In genomic region chr20:3670945-3671344, GRCh38 we compare ENCODE assay signal across 36 cellular contexts. TPM values are rescaled to one million over a fixed set of nuclear protein-coding genes. Genes with fewer than 3 reads are reported as not detected.
"Had no signal": no experiment of that assay in that cellular context is flagged by ENCODE, and none has a peak within 500 bp of the region (broad histone marks: within the 10 kb centered on the region; RNA-seq: fewer than 3 reads in every experiment).

No MANE protein-coding gene starts in this region.

- H3K4me3 ChIP-seq: body of pancreas, PC-9, SJCRH30, SK-N-MC had no signal

- H3K27me3 ChIP-seq: SJCRH30 had no signal

- ATAC-seq: activated CD8-positive, alpha-beta T cell treated with anti-CD3 and anti-CD28 coated beads for 36 hours; activated T-cell treated with anti-CD3 and anti-CD28 coated beads, Interleukin-2, amount 50 U/mL, for 72 hours; activated T-helper 17 cell treated with anti-CD3 and anti-CD28 coated beads, Interleukin-2, amount 50 U/mL, for 72 hours; body of pancreas had no signal

- H3K4me1 ChIP-seq: SJCRH30 had no signal

- H3K9me3 ChIP-seq: body of pancreas, SJCRH30 had no signal

- DNase-seq: activated CD4-positive, alpha-beta T cell treated with anti-CD3 and anti-CD28 coated beads, Interleukin-2, amount 10 ng/mL, durations not matched to agents 24 days and 14 days; activated CD4-positive, alpha-beta T cell treated with anti-CD3 and anti-CD28 coated beads, Interleukin-2, amount 50 U/mL, for 4 hours; activated CD8-positive, alpha-beta T cell treated with anti-CD3 and anti-CD28 coated beads for 36 hours; activated effector memory CD4-positive, alpha-beta T cell treated with anti-CD3 and anti-CD28 coated beads, Interleukin-2, amount 50 U/mL, for 16 hours; activated naive CD4-positive, alpha-beta T cell treated with Interleukin-2 at 50 U/mL for 16 hours; activated naive CD8-positive, alpha-beta T cell treated with anti-CD3 and anti-CD28 coated beads, Interleukin-2, amount 10 ng/mL, durations not matched to agents 7 days and 5 days; activated T-cell treated with anti-CD3 and anti-CD28 coated beads, Interleukin-2, amount 50 U/mL, for 1 hour; activated T-cell treated with anti-CD3 and anti-CD28 coated beads, Interleukin-2, amount 50 U/mL, for 72 hours; amygdala; body of pancreas; caudate nucleus; cerebellar nuclear complex; Karpas-422; NCI-H1417 treated with DMSO at 0.1 percent for 48 hours; NCI-H187 treated with DMSO at 0.1 percent for 48 hours; NCI-H2081; NCI-H2227 treated with DMSO at 0.1 percent for 48 hours; NCI-H446; NCI-H510A treated with DMSO at 0.1 percent for 48 hours; NCI-H526 treated with DMSO at 0.1 percent for 48 hours; NCI-H774; PC-9; Right ventricle myocardium superior had no signal

- H3K36me3 ChIP-seq: SJCRH30, WERI-Rb-1 had no signal

- H3K27ac ChIP-seq: body of pancreas, PC-9, RWPE1, SJCRH30, SK-N-MC, WERI-Rb-1 had no signal

RNA-seq across cellular contexts. Expression of gene GFRA4, which starts 7.7 kb away (rescaled TPM):
- total RNA-seq: activated CD4-positive, alpha-beta T cell treated with anti-CD3 and anti-CD28 coated beads, Interleukin-2, amount 10 ng/mL, durations not matched to agents 24 days and 14 days; activated CD8-positive, alpha-beta memory T cell treated with anti-CD3 and anti-CD28 coated beads for 36 hours; activated CD8-positive, alpha-beta T cell treated with anti-CD3 and anti-CD28 coated beads for 36 hours; activated naive CD8-positive, alpha-beta T cell treated with anti-CD3 and anti-CD28 coated beads, Interleukin-2, amount 10 ng/mL, durations not matched to agents 7 days and 5 days; activated T-cell treated with anti-CD3 and anti-CD28 coated beads, Interleukin-2, amount 50 U/mL, for 72 hours; activated T-helper 17 cell treated with anti-CD3 and anti-CD28 coated beads, Interleukin-2, amount 50 U/mL, for 72 hours; astrocyte; body of pancreas; bronchial epithelial cell; MCF 10A; OCI-LY7; PC-9; Right ventricle myocardium superior; SJCRH30; T-helper 1 cell treated with Interleukin-12 subunit alpha and Interleukin-12 subunit beta and Interleukin-4 antibody, amounts not matched to agents 30 ng/mL and 1 ng/mL, for 36 hours; T-helper 2 cell treated with Interferon-gamma antibody and Interleukin-4, amounts not matched to agents 100 ng/mL and 5 ng/mL, for 36 hours had no signal
- polyA plus RNA-seq: adipose tissue had no signal

RNA-seq across cellular contexts. Expression of gene ADAM33, which starts 10.9 kb away (rescaled TPM):
- total RNA-seq: activated CD4-positive, alpha-beta T cell treated with anti-CD3 and anti-CD28 coated beads, Interleukin-2, amount 10 ng/mL, durations not matched to agents 24 days and 14 days; activated CD8-positive, alpha-beta memory T cell treated with anti-CD3 and anti-CD28 coated beads for 36 hours; activated CD8-positive, alpha-beta T cell treated with anti-CD3 and anti-CD28 coated beads for 36 hours; activated naive CD8-positive, alpha-beta T cell treated with anti-CD3 and anti-CD28 coated beads, Interleukin-2, amount 10 ng/mL, durations not matched to agents 7 days and 5 days; activated T-cell treated with anti-CD3 and anti-CD28 coated beads, Interleukin-2, amount 50 U/mL, for 72 hours; activated T-helper 17 cell treated with anti-CD3 and anti-CD28 coated beads, Interleukin-2, amount 50 U/mL, for 72 hours; MCF 10A; OCI-LY7; PC-9; SJCRH30; T-helper 1 cell treated with Interleukin-12 subunit alpha and Interleukin-12 subunit beta and Interleukin-4 antibody, amounts not matched to agents 30 ng/mL and 1 ng/mL, for 36 hours; T-helper 2 cell treated with Interferon-gamma antibody and Interleukin-4, amounts not matched to agents 100 ng/mL and 5 ng/mL, for 36 hours had no signal

RNA-seq across cellular contexts. Expression of gene SIGLEC1, which starts 41.5 kb away (rescaled TPM):
- total RNA-seq: activated CD4-positive, alpha-beta T cell treated with anti-CD3 and anti-CD28 coated beads, Interleukin-2, amount 10 ng/mL, durations not matched to agents 24 days and 14 days; activated CD8-positive, alpha-beta memory T cell treated with anti-CD3 and anti-CD28 coated beads for 36 hours; activated CD8-positive, alpha-beta T cell treated with anti-CD3 and anti-CD28 coated beads for 36 hours; activated T-helper 17 cell treated with anti-CD3 and anti-CD28 coated beads, Interleukin-2, amount 50 U/mL, for 72 hours; astrocyte; bronchial epithelial cell; MCF 10A; PC-9; T-helper 1 cell treated with Interleukin-12 subunit alpha and Interleukin-12 subunit beta and Interleukin-4 antibody, amounts not matched to agents 30 ng/mL and 1 ng/mL, for 36 hours; T-helper 2 cell treated with Interferon-gamma antibody and Interleukin-4, amounts not matched to agents 100 ng/mL and 5 ng/mL, for 36 hours had no signal
